Comparison of ENCODE assay signal across 13 cellular contexts in genomic region chr4:155433636-155434360, GRCh38. TPM values are rescaled to one million over a fixed set of nuclear protein-coding genes. Genes with fewer than 3 reads are reported as not detected.
A peak's percentile ranks its signal among the peaks of the same experiment; 100 is the strongest.
DNase-seq lines count a peak whose midpoint lies in the region; TF ChIP-seq lines count a peak whose summit lies in the region.
"Had no signal": no experiment of that assay in that cellular context is flagged by ENCODE, and none has a peak within 500 bp of the region (broad histone marks: within the 10 kb centered on the region; RNA-seq: fewer than 3 reads in every experiment).

No MANE protein-coding gene starts in this region.

- H3K4me2 ChIP-seq in GM23248 (ENCODE audit: unreplicated experiment) (no peak overlapping the region), PC-9 (no peak overlapping the region)

- H3K79me2 ChIP-seq in GM23248 (ENCODE audit: insufficient read depth) (no peaks in the 10 kb centered on the region), PC-9 (ENCODE audit: low read depth) (no peaks in the 10 kb centered on the region)

- WGBS in GM23248 (ENCODE audit: low coverage in 1 of 2, low lambda C conversion rate in 2 of 2, missing lambda C conversion rate in 2 of 2), 2 experiments, result 76 to 79% methylated on average over 2 of the region's 2 CpGs

- H2AFZ ChIP-seq in GM23248, result no peak overlapping the region
- H2AFZ ChIP-seq in PC-9, result no peak overlapping the region

- no peak overlapping the region for H3K4me3 ChIP-seq in GM23248
- no peak overlapping the region for H3K4me3 ChIP-seq in PC-9
- H3K4me3 ChIP-seq in epithelial cell of proximal tubule (ENCODE audit: low read depth, low read length), result no peak overlapping the region
- H3K4me3 ChIP-seq: body of pancreas, ovary, thyroid gland had no signal

- no peaks in the 10 kb centered on the region for H4K20me1 ChIP-seq in GM23248 (ENCODE audit: insufficient read depth)
- no peaks in the 10 kb centered on the region for H4K20me1 ChIP-seq in PC-9 (ENCODE audit: insufficient read depth)

- BruUV-seq in PC-9 (replicated peaks; lab: Mats Ljungman, UMichigan), result no TSS peak

- no peak overlapping the region for H3K9ac ChIP-seq in GM23248

- no peaks in the 10 kb centered on the region for H3K9me3 ChIP-seq in GM23248 (ENCODE audit: low read depth)
- no peaks in the 10 kb centered on the region for H3K9me3 ChIP-seq in PC-9 (ENCODE audit: insufficient read depth, low read depth)
- H3K9me3 ChIP-seq: body of pancreas, ovary, thyroid gland had no signal

- H3K4me1 ChIP-seq in GM23248 (ENCODE audit: insufficient read depth) (no peaks in the 10 kb centered on the region), PC-9 (replicated peaks; ENCODE audit: insufficient read depth) (no peaks in the 10 kb centered on the region)
- H3K4me1 ChIP-seq: thyroid gland had no signal

- H3F3A ChIP-seq in GM23248 (ENCODE audit: insufficient read depth) (no peaks in the 10 kb centered on the region), PC-9 (ENCODE audit: insufficient read depth, low read depth) (no peaks in the 10 kb centered on the region)

- no peak overlapping the region for H3K27ac ChIP-seq in GM23248
- 0 out of 2 replicates have a peak overlapping the region, but pooled peaks have one; percentile 6 for H3K27ac ChIP-seq in PC-9
- H3K27ac ChIP-seq: body of pancreas, ovary, thyroid gland had no signal

- in situ Hi-C loops in GM23248 (cut with MboI), result loop anchor here (25.0 kb wide), 1 partner anchor 504 kb away; no protein-coding TSS in a partner anchor

- no peaks in the 10 kb centered on the region for H3K9me2 ChIP-seq in GM23248 (ENCODE audit: insufficient read depth)
- no peaks in the 10 kb centered on the region for H3K9me2 ChIP-seq in PC-9 (ENCODE audit: insufficient read depth)

- CTCF ChIA-PET in PC-9 (lab: Charles Lee), result no interaction called here

- H3K36me3 ChIP-seq in GM23248 (ENCODE audit: low read depth), result no peaks in the 10 kb centered on the region
- no peaks in the 10 kb centered on the region for H3K36me3 ChIP-seq in PC-9 (ENCODE audit: low read depth)
- H3K36me3 ChIP-seq: ovary, thyroid gland had no signal

- intact Hi-C loops in PC-9 (cut with micrococcal nuclease; ENCODE audit: unreplicated experiment), result no loop called here

- 0 out of 2 replicates have a peak, but pooled peaks cover 3% of the 10 kb centered on the region for H3K27me3 ChIP-seq in GM23248 (replicated peaks; ENCODE audit: insufficient read depth)
- no peaks in the 10 kb centered on the region for H3K27me3 ChIP-seq in PC-9 (ENCODE audit: insufficient read depth, low read depth)
- H3K27me3 ChIP-seq: body of pancreas, ovary, thyroid gland had no signal

- no peak for TF ChIP-seq CTCF in PC-9 (conservative IDR thresholded peaks at IDR 0.05)
- TF ChIP-seq CTCF in epithelial cell of proximal tubule (conservative IDR thresholded peaks at IDR 0.05; ENCODE audit: low read depth, low read length), result no peak

- DNase-seq in GM23248, result peak; percentile 57
- peak in 1 of 2 experiments; percentile 34 for DNase-seq in PC-9
- peak; percentile 27 for DNase-seq in epithelial cell of proximal tubule (ENCODE audit: low read depth)
- DNase-seq in renal cortical epithelial cell (ENCODE audit: low read depth), result peak; percentile 79
- no peak for DNase-seq in NCI-H345 treated with DMSO at 0.1 percent for 48 hours (lab: John Stamatoyannopoulos, UW; ENCODE audit: unreplicated experiment)
- no peak for DNase-seq in OCI-M1 (lab: John Stamatoyannopoulos, UW)
- DNase-seq in NCI-H146 (lab: John Stamatoyannopoulos, UW), result no peak
- DNase-seq: activated B cell treated with CpG ODN at 0.5 μM for 24 hours, body of pancreas, ovary, SIG-M5, T-helper 17 cell, thyroid gland had no signal

- POLR2A ChIA-PET in PC-9 (lab: Charles Lee; ENCODE audit: unreplicated experiment), result no interaction called here

RNA-seq across cellular contexts. Expression of gene MAP9, which starts 57.0 kb away (rescaled TPM):
- 1.8 and 7.1 TPM in 2 replicates for total RNA-seq in GM23248 (2014; rRNA removed; shearing (Covaris generic))
- 5.6 and 6.2 TPM in 2 replicates for polyA plus RNA-seq in GM23248 (2016; fragmentation: Nextera tagmentation; extraction: Ambion mirVana)
- total RNA-seq in PC-9 (2021) (9.7 and 11.0 TPM in 2 replicates), epithelial cell of proximal tubule (7.5 and 9.8 TPM in 2 replicates), renal cortical epithelial cell (10.6 and 44.4 TPM in 2 replicates)

Comparison
In these comparisons a context has a peak if more than half of its experiments do, and no peak if none do; other contexts are left out.
1. DNase-seq: peak in GM23248 (single experiment), epithelial cell of proximal tubule (single experiment) and renal cortical epithelial cell (single experiment); none in NCI-H345 treated with DMSO at 0.1 percent for 48 hours (single experiment), OCI-M1 (single experiment) and NCI-H146 (single experiment).